ENCODE assay signal across 20 cellular contexts in the genomic region with DNA sequence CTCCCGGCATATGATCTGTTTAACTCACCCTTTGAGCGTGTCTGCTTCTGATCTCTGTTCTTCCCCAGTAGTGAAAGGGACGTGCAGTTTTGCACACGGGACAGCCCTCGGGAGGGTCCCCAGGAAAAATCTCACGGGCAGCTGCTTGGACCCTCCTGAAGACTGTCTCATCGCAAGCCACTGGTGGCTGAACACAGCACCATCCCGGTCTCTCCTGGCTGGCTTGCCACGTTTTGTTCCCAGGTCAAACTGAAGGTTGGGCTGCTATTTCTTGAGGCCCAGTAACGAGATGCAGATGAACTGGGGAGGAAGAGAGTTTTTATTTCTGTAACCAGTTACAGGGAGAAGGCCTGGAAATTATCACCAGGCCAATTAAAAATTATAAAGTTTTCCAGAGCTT. TPM values are rescaled to one million over a fixed set of nuclear protein-coding genes. Genes with fewer than 3 reads are reported as not detected.
"Had no signal": no experiment of that assay in that cellular context is flagged by ENCODE, and none has a peak within 500 bp of the region (broad histone marks: within the 10 kb centered on the region; RNA-seq: fewer than 3 reads in every experiment).

No MANE protein-coding gene starts in this region.

- H3K27ac Mint-ChIP-seq: activated CD4-positive, alpha-beta memory T cell treated with anti-CD3 and anti-CD28 coated beads for 36 hours; activated naive CD8-positive, alpha-beta T cell; dendritic cell treated with granulocyte-macrophage colony-stimulating factor and Interleukin-4, amounts not matched to agents 40 ng/mL and 50 ng/mL, for 4 days; naive thymus-derived CD4-positive, alpha-beta T cell had no signal

- H3K27ac ChIP-seq: epithelial cell of prostate, neutrophil, parathyroid adenoma, upper lobe of left lung had no signal

- H3K4me1 ChIP-seq: parathyroid adenoma, upper lobe of left lung had no signal

- H3K79me2 ChIP-seq: parathyroid adenoma had no signal

- DNase-seq: activated CD4-positive, alpha-beta memory T cell treated with anti-CD3 and anti-CD28 coated beads for 36 hours; activated CD4-positive, alpha-beta T cell treated with anti-CD3 and anti-CD28 coated beads for 1 hour; activated gamma-delta T cell treated with Interleukin-2 at 50 U/mL for 16 hours; amniotic stem cell; effector memory CD4-positive, alpha-beta T cell; mucosa of descending colon; naive thymus-derived CD4-positive, alpha-beta T cell; SK-N-SH; stimulated activated CD4-positive, alpha-beta T cell treated with anti-CD3 and anti-CD28 coated beads, Interleukin-4, amount 100 ng/mL, for 24 hours; stimulated activated naive CD4-positive, alpha-beta T cell treated with Interleukin-2 at 50 U/mL for 16 hours; T-helper 1 cell; T1000; upper lobe of left lung had no signal

- H3K4me3 ChIP-seq: lung, mucosa of descending colon, upper lobe of left lung had no signal

- H2AFZ ChIP-seq: parathyroid adenoma had no signal

- H3K4me1 Mint-ChIP-seq: naive thymus-derived CD4-positive, alpha-beta T cell had no signal

- H3K9ac ChIP-seq: parathyroid adenoma, SK-N-SH had no signal

- H3K36me3 Mint-ChIP-seq: activated CD4-positive, alpha-beta memory T cell treated with anti-CD3 and anti-CD28 coated beads for 36 hours; activated naive CD8-positive, alpha-beta T cell; naive thymus-derived CD4-positive, alpha-beta T cell had no signal

- H3K9me3 ChIP-seq: mucosa of descending colon, neutrophil, SK-N-SH, upper lobe of left lung had no signal

- H3K27me3 ChIP-seq: neutrophil, upper lobe of left lung had no signal

- H3K9me3 Mint-ChIP-seq: activated CD4-positive, alpha-beta memory T cell treated with anti-CD3 and anti-CD28 coated beads for 36 hours; dendritic cell treated with granulocyte-macrophage colony-stimulating factor and Interleukin-4, amounts not matched to agents 40 ng/mL and 50 ng/mL, for 4 days; naive thymus-derived CD4-positive, alpha-beta T cell had no signal

- H3K4me2 ChIP-seq: SK-N-SH had no signal

- ATAC-seq: mucosa of descending colon; naive thymus-derived CD4-positive, alpha-beta T cell had no signal

- H3K4me3 Mint-ChIP-seq: activated CD4-positive, alpha-beta memory T cell treated with anti-CD3 and anti-CD28 coated beads for 36 hours; activated naive CD8-positive, alpha-beta T cell; dendritic cell treated with granulocyte-macrophage colony-stimulating factor and Interleukin-4, amounts not matched to agents 40 ng/mL and 50 ng/mL, for 4 days; naive thymus-derived CD4-positive, alpha-beta T cell had no signal

- H3K36me3 ChIP-seq: neutrophil, upper lobe of left lung had no signal

RNA-seq across cellular contexts. Expression of a gene that starts 10.0 kb away (rescaled TPM):
- total RNA-seq: renal cortical epithelial cell had no signal
